Comparison of ENCODE assay signal across 11 cellular contexts in the genomic region with DNA sequence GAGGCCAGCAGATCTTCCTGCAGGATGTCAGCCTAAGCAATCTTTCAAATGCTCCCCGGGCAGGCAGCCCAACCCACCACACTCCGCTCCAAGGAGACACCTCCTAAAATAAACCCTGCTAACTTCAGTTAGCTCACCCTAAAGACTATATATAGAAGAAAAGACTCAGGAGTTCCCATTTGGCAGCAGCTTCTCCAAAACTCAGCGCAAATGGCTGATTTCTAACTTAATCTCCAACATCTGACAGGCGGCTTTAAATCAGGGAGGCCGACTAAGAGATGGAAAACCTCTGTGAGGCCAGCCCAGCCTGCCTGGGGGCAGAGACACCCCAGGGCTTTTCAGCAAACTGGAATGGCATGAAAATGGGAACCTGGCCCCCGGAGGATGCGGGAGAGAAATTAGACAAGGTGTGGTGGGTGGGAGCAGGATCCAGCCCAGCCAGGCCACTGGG.
DNase-seq lines count a peak whose midpoint lies in the region; ATAC-seq and TF ChIP-seq lines count a peak whose summit lies in the region.
"Had no signal": no experiment of that assay in that cellular context is flagged by ENCODE, and none has a peak within 500 bp of the region (broad histone marks: within the 10 kb centered on the region; RNA-seq: fewer than 3 reads in every experiment).

No MANE protein-coding gene starts in this region.

- H2AK5ac ChIP-seq in H9 (ENCODE audit: insufficient read length, low read length), result no peak overlapping the region

- no peak overlapping the region for H3K4ac ChIP-seq in H9 (ENCODE audit: low read depth, low read length)

- no peak overlapping the region for H3K56ac ChIP-seq in H9 (ENCODE audit: insufficient read length, low read depth, low read length)

- no peaks in the 10 kb centered on the region; the same call in 1 of the 2 replicates for H3K27me3 ChIP-seq in H9 (ENCODE audit: insufficient read depth, low read length)

- H4K91ac ChIP-seq in H9 (ENCODE audit: insufficient read length, low read depth, low read length), result no peak overlapping the region

- no peaks in the 10 kb centered on the region for H4K20me1 ChIP-seq in H9 (ENCODE audit: control insufficient read depth, insufficient read depth, insufficient read length)

- no peak overlapping the region for H3K23ac ChIP-seq in H9 (ENCODE audit: insufficient read length, low read depth, low read length)

- no peaks in the 10 kb centered on the region for H3K36me3 Mint-ChIP-seq in H9 (ENCODE audit: insufficient read depth in 1 of 3, low read depth in 3 of 3)
- H3K36me3 Mint-ChIP-seq in stimulated activated memory B cell treated with anti-CD40 and anti-IgM and Interleukin-4, amounts not matched to agents 10 μg/mL and 1 μg/mL and 100 μg/mL, for 72 hours, result peaks cover 6% of the 10 kb centered on the region

- no peak overlapping the region for H2BK12ac ChIP-seq in H9 (ENCODE audit: insufficient read length, low read depth, low read length)

- no peak overlapping the region for H2BK120ac ChIP-seq in H9 (ENCODE audit: low read depth, low read length, poor library complexity, severe bottlenecking)

- no peaks in the 10 kb centered on the region for H3K9me3 Mint-ChIP-seq in H9
- H3K9me3 Mint-ChIP-seq in stimulated activated memory B cell treated with anti-CD40 and anti-IgM and Interleukin-4, amounts not matched to agents 10 μg/mL and 1 μg/mL and 100 μg/mL, for 72 hours, result no peaks in the 10 kb centered on the region

- no peak overlapping the region for H2BK5ac ChIP-seq in H9 (ENCODE audit: insufficient read length, low read length)

- H3K4me1 ChIP-seq in H9 (ENCODE audit: insufficient read depth, low read length), result peaks cover 15% of the 10 kb centered on the region; the same call in 1 of the 2 replicates

- H3K9ac ChIP-seq in H9 (ENCODE audit: extremely low read depth, insufficient read length, low read length), result no peak overlapping the region

- ATAC-seq in left lobe of liver (peak; percentile 37), GM19023 (IDR thresholded peaks at IDR 0.05; ENCODE audit: unreplicated experiment) (no peak), GM21526 (IDR thresholded peaks at IDR 0.05; ENCODE audit: low FRiP score, unreplicated experiment) (no peak)
- ATAC-seq in stimulated activated memory B cell treated with anti-CD40 and anti-IgM and Interleukin-4, amounts not matched to agents 10 μg/mL and 1 μg/mL and 100 μg/mL, for 72 hours, result no peak

- no peaks in the 10 kb centered on the region for H3K79me1 ChIP-seq in H9 (ENCODE audit: insufficient read depth, low read depth, low read length, poor library complexity, severe bottlenecking)

- no peak overlapping the region for H3K4me2 ChIP-seq in H9 (ENCODE audit: insufficient read depth, insufficient read length, low read length)

- TF ChIP-seq CTCF in H9 (conservative IDR thresholded peaks at IDR 0.05), result no peak

- H3K27ac ChIP-seq in H9 (ENCODE audit: insufficient read length, low read depth, low read length), result peak overlapping the region; percentile 12

- no peaks in the 10 kb centered on the region for H3K79me2 ChIP-seq in H9 (ENCODE audit: insufficient read depth, low read length)

- H2BK15ac ChIP-seq in H9 (ENCODE audit: low read depth, low read length), result no peak overlapping the region

- H3K27ac Mint-ChIP-seq in H9, result peak overlapping the region; percentile 27 to 78 (median 74); a peak in 5 of 7 replicates
- H3K27ac Mint-ChIP-seq in stimulated activated memory B cell treated with anti-CD40 and anti-IgM and Interleukin-4, amounts not matched to agents 10 μg/mL and 1 μg/mL and 100 μg/mL, for 72 hours, result peak overlapping the region; percentile 98

- no peak overlapping the region for H3K18ac ChIP-seq in H9 (ENCODE audit: insufficient read length, low read depth, low read length)

- H3K4me3 Mint-ChIP-seq in H9, result no peak overlapping the region
- no peak overlapping the region for H3K4me3 Mint-ChIP-seq in stimulated activated memory B cell treated with anti-CD40 and anti-IgM and Interleukin-4, amounts not matched to agents 10 μg/mL and 1 μg/mL and 100 μg/mL, for 72 hours

- H4K5ac ChIP-seq in H9 (ENCODE audit: insufficient read length, low read depth, low read length), result no peak overlapping the region

- H3K9me3 ChIP-seq in H9 (ENCODE audit: control insufficient read depth, low read depth, low read length), result no peaks in the 10 kb centered on the region

- H2BK20ac ChIP-seq in H9 (ENCODE audit: low read depth, low read length, poor library complexity, severe bottlenecking), result no peak overlapping the region

- H3K4me1 Mint-ChIP-seq in H9, result peaks cover 61 to 62% of the 10 kb centered on the region in 2 experiments
- peaks cover 86% of the 10 kb centered on the region for H3K4me1 Mint-ChIP-seq in stimulated activated memory B cell treated with anti-CD40 and anti-IgM and Interleukin-4, amounts not matched to agents 10 μg/mL and 1 μg/mL and 100 μg/mL, for 72 hours

- H3K27me3 Mint-ChIP-seq in H9 (ENCODE audit: low read depth), result no peaks in the 10 kb centered on the region
- H3K27me3 Mint-ChIP-seq in stimulated activated memory B cell treated with anti-CD40 and anti-IgM and Interleukin-4, amounts not matched to agents 10 μg/mL and 1 μg/mL and 100 μg/mL, for 72 hours, result no peaks in the 10 kb centered on the region

- no CpG with 5 or more reads among the region's 7 CpGs for WGBS in H9 (ENCODE audit: extremely low coverage, insufficient read length, low lambda C conversion rate)

- no peak overlapping the region for H3T11ph ChIP-seq in H9 (ENCODE audit: low read length)

- H3K14ac ChIP-seq in H9 (ENCODE audit: insufficient read depth, low read length), result 0 out of 2 replicates have a peak overlapping the region, but pooled peaks have one; percentile 53

- H4K8ac ChIP-seq in H9 (replicated peaks; ENCODE audit: insufficient read length, low read depth, low read length), result no peak overlapping the region

- no peak overlapping the region for H2AFZ ChIP-seq in H9 (ENCODE audit: low read length)

- DNase-seq in H9 (no peak), astrocyte of the hippocampus (ENCODE audit: low read depth, low spot score) (peak; percentile 40), left lobe of liver (ENCODE audit: low spot score) (no peak), mesenteric fat pad (ENCODE audit: low spot score) (no peak)
- no peak for DNase-seq in stimulated activated CD4-positive, alpha-beta T cell treated with anti-CD3 and anti-CD28 coated beads, Interleukin-2, amount 100 ng/mL, for 24 hours
- DNase-seq: activated CD8-positive, alpha-beta memory T cell treated with anti-CD3 and anti-CD28 coated beads, Interleukin-2, amount 50 U/mL, for 4 hours; DMS53; NCI-H1105 had no signal

- H3K23me2 ChIP-seq in H9 (ENCODE audit: insufficient read length, low read depth, low read length, poor library complexity, severe bottlenecking), result no peaks in the 10 kb centered on the region
